6 cellular contexts compared by ENCODE assay signal in genomic region chr15:40358492-40359353, GRCh38. TPM values are rescaled to one million over a fixed set of nuclear protein-coding genes. Genes with fewer than 3 reads are reported as not detected.
DNase-seq lines count a peak whose midpoint lies in the region; ATAC-seq and TF ChIP-seq lines count a peak whose summit lies in the region.

No MANE protein-coding gene starts in this region.

- H3K9ac ChIP-seq in SK-N-MC (ENCODE audit: insufficient read length), result no peak overlapping the region

- H3K36me3 ChIP-seq in A673 (ENCODE audit: insufficient read depth, low read length, poor library complexity, severe bottlenecking), result no peaks in the 10 kb centered on the region
- no peaks in the 10 kb centered on the region for H3K36me3 ChIP-seq in SK-N-MC (ENCODE audit: insufficient read depth, low read length)
- H3K36me3 ChIP-seq in heart left ventricle, result no peaks in the 10 kb centered on the region
- H3K36me3 ChIP-seq in thoracic aorta, result no peaks in the 10 kb centered on the region

- no peak for TF ChIP-seq POLR2A in heart left ventricle (IDR thresholded peaks at IDR 0.05)

- H3K4me3 ChIP-seq in A673 (ENCODE audit: low read depth, low read length, poor library complexity, severe bottlenecking) (peak overlapping the region; percentile 53), SK-N-MC (peak overlapping the region; percentile 85), heart left ventricle (peak overlapping the region; percentile 35 to 65 (median 58)), thoracic aorta (peak overlapping the region; percentile 74)

- H3K4me1 ChIP-seq in A673 (ENCODE audit: insufficient read depth, low read length, poor library complexity, severe bottlenecking) (peaks cover 22% of the 10 kb centered on the region), heart left ventricle (peaks cover 0 to 26% (median 10%) of the 10 kb centered on the region in 12 donors), thoracic aorta (ENCODE audit: control insufficient read depth in 1 of 2, low read depth in 2 of 2) (peaks cover 8 to 9% of the 10 kb centered on the region in 2 donors)

- TF ChIP-seq CTCF in A673 (conservative IDR thresholded peaks at IDR 0.05; ENCODE audit: low read depth, low read length) (0 out of 2 replicates have a peak, but pooled peaks have one; percentile 20), heart left ventricle (IDR thresholded peaks at IDR 0.05) (peak in 1 of 12 donors; percentile 29), thoracic aorta (IDR thresholded peaks at IDR 0.05) (no peak)

- CTCF ChIA-PET in A673 (lab: Charles Lee), result interaction anchor here (2.3 kb wide), 1 partner anchor 14 kb away, joined by 9 read pairs; no protein-coding TSS in a partner anchor

- no peaks in the 10 kb centered on the region for H3K27me3 ChIP-seq in A673 (replicated peaks; ENCODE audit: insufficient read depth, low read depth, low read length, poor library complexity)
- H3K27me3 ChIP-seq in heart left ventricle, result no peaks in the 10 kb centered on the region
- no peaks in the 10 kb centered on the region for H3K27me3 ChIP-seq in thoracic aorta (replicated peaks; ENCODE audit: insufficient read depth)

- DNase-seq in A673 (ENCODE audit: low spot score) (no peak), SK-N-MC (ENCODE audit: low read depth, low spot score) (no peak), heart left ventricle (no peak), thoracic aorta (ENCODE audit: low spot score) (no peak), midbrain (lab: John Stamatoyannopoulos, UW) (no peak)

- WGBS in heart left ventricle, 4 donors, result 13 to 18% (median 15%) methylated on average over 21 to 31 of the region's 31 CpGs

- intact Hi-C loops in A673 (cut with micrococcal nuclease; ENCODE audit: unreplicated experiment), result no loop called here
- intact Hi-C loops in heart left ventricle (cut with DNase I), result loop anchor here in 1 of 10 donors (5.0 kb wide), 1 partner anchor 46 kb away; no protein-coding TSS in a partner anchor

- no TSS peak for BruUV-seq in A673 (replicated peaks; lab: Mats Ljungman, UMichigan)

- H3K27ac ChIP-seq in A673 (ENCODE audit: low read depth, low read length, poor library complexity, severe bottlenecking) (no peak overlapping the region), SK-N-MC (no peak overlapping the region), heart left ventricle (peak overlapping the region in 1 of 12 donors; percentile 24), thoracic aorta (no peak overlapping the region)

- POLR2A ChIA-PET in A673 (lab: Charles Lee; ENCODE audit: low non-redundant PET), result no interaction called here

- H3K9me3 ChIP-seq in A673 (ENCODE audit: low read depth, low read length, poor library complexity, severe bottlenecking), result no peaks in the 10 kb centered on the region
- no peaks in the 10 kb centered on the region for H3K9me3 ChIP-seq in SK-N-MC (ENCODE audit: low read depth, low read length)
- H3K9me3 ChIP-seq in heart left ventricle, result no peaks in the 10 kb centered on the region
- H3K9me3 ChIP-seq in thoracic aorta, result no peaks in the 10 kb centered on the region

- ATAC-seq in GM21576 (IDR thresholded peaks at IDR 0.05; ENCODE audit: unreplicated experiment) (peak; percentile 6), heart left ventricle (peak in 2 of 4 donors; percentile 18 to 27), thoracic aorta (ENCODE audit: insufficient number of reproducible peaks, low FRiP score, low read depth) (no peak)

RNA-seq across cellular contexts. Expression of gene DISP2, which starts 0.7 kb away (rescaled TPM):
- total RNA-seq in A673 (2021) (0.62 and 1.3 TPM in 2 replicates), heart left ventricle (1 to 10 TPM in 2 of 9 donors, under 1 TPM in 7; 0.13 to 1.1 (median 0.40) TPM), thoracic aorta (under 1 TPM; 0.21 to 0.54 TPM)
- polyA plus RNA-seq in heart left ventricle, result 1 to 10 TPM in 1 of 2 donors, under 1 TPM in 1; 0.10 to 1.8 TPM

RNA-seq across cellular contexts. Expression of gene PHGR1, which starts 7.9 kb away (rescaled TPM):
- total RNA-seq in A673 (2021), result not detected in 2 replicates
- total RNA-seq in heart left ventricle, result not detected
- polyA plus RNA-seq in heart left ventricle, result 1 to 10 TPM in 1 of 2 donors, under 1 TPM in 1; 0.71 to 1.4 TPM
- not detected for total RNA-seq in thoracic aorta

RNA-seq across cellular contexts. Expression of gene CCDC9B, which starts 18.0 kb away (rescaled TPM):
- total RNA-seq in A673 (2021) (8.6 and 8.9 TPM in 2 replicates), heart left ventricle (100 to 1,000 TPM in 7 of 9 donors, 10 to 100 TPM in 2; 54.1 to 165 (median 119) TPM), thoracic aorta (10 to 100 TPM; 30.1 to 57.1 TPM)
- 100 to 1,000 TPM in 1 of 2 donors, 10 to 100 TPM in 1; 38.0 to 121 TPM for polyA plus RNA-seq in heart left ventricle

RNA-seq across cellular contexts. Expression of gene KNSTRN, which starts 23.8 kb away (rescaled TPM):
- total RNA-seq in A673 (2021) (115 and 121 TPM in 2 replicates), heart left ventricle (10 to 100 TPM in 4 of 9 donors, 1 to 10 TPM in 5; 8.9 to 20.1 (median 9.9) TPM), thoracic aorta (1 to 10 TPM; 4.5 to 5.8 TPM)
- 10 to 100 TPM in 1 of 2 donors, 1 to 10 TPM in 1; 8.0 to 16.7 TPM for polyA plus RNA-seq in heart left ventricle

RNA-seq across cellular contexts. Expression of gene INAFM2, which starts 35.2 kb away (rescaled TPM):
- 14.5 and 15.6 TPM in 2 replicates for total RNA-seq in A673 (2021)
- 10 to 100 TPM; 28.6 to 92.7 (median 40.1) TPM for total RNA-seq in heart left ventricle
- polyA plus RNA-seq in heart left ventricle, result 10 to 100 TPM; 27.9 to 34.8 TPM
- 10 to 100 TPM; 63.8 to 79.2 TPM for total RNA-seq in thoracic aorta
